1 cellular context compared by ENCODE assay signal in genomic region chr2:227684258-227684657, GRCh38.
TF ChIP-seq lines count a peak whose summit lies in the region.

No MANE protein-coding gene starts in this region.

TF ChIP-seq in SK-N-SH, 30 proteins besides CTCF, POLR2A, EP300 and RAD21 (continued from another document):
- TF ChIP-seq, protein P1, sequence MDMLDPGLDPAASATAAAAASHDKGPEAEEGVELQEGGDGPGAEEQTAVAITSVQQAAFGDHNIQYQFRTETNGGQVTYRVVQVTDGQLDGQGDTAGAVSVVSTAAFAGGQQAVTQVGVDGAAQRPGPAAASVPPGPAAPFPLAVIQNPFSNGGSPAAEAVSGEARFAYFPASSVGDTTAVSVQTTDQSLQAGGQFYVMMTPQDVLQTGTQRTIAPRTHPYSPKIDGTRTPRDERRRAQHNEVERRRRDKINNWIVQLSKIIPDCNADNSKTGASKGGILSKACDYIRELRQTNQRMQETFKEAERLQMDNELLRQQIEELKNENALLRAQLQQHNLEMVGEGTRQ (IDR thresholded peaks at IDR 0.05; ENCODE audit: borderline replicate concordance, low read depth, low read length): no peak
- TF ChIP-seq FOXJ3 (CRISPR knock-in tag; IDR thresholded peaks at IDR 0.05) (no peak), FOSL2 (IDR thresholded peaks at IDR 0.05; ENCODE audit: borderline replicate concordance, low read depth) (no peak)
TF ChIP-seq in SK-N-SH: peak in this region for 0.
